Comparison of ENCODE assay signal across 8 cellular contexts in genomic region chr9:26892251-26893029, GRCh38. TPM values are rescaled to one million over a fixed set of nuclear protein-coding genes. Genes with fewer than 3 reads are reported as not detected.
DNase-seq lines count a peak whose midpoint lies in the region; ATAC-seq and TF ChIP-seq lines count a peak whose summit lies in the region.

CAAP1 (minus strand) TSS chr9:26892802; CDS start chr9:26892715, 87 bp downstream.

- H3K4me2 ChIP-seq in DND-41 (ENCODE audit: insufficient read depth, low read length) = peak within 1 kb of the TSS; percentile 66
- peak within 1 kb of the TSS; percentile 81 for H3K4me2 ChIP-seq in KMS-11
- peak within 1 kb of the TSS; percentile 93 for H3K4me2 ChIP-seq in fibroblast of lung (ENCODE audit: extremely low read depth, insufficient read depth, low read length)

- peak; percentile 91 for ATAC-seq in DND-41 (ENCODE audit: insufficient read depth, low read depth)
- peak; percentile 90 for ATAC-seq in GM21737 (IDR thresholded peaks at IDR 0.05; ENCODE audit: unreplicated experiment)
- ATAC-seq in naive thymus-derived CD8-positive, alpha-beta T cell = peak; percentile 93 to 94

- H2AFZ ChIP-seq in DND-41 (ENCODE audit: low read depth, low read length) = peak within 1 kb of the TSS; percentile 98
- peak within 1 kb of the TSS; percentile 76 for H2AFZ ChIP-seq in KMS-11 (ENCODE audit: low read depth)
- peak within 1 kb of the TSS; percentile 96 for H2AFZ ChIP-seq in fibroblast of lung (ENCODE audit: low read length)

- peaks cover 7% of the 10 kb centered on the region; the same call in 1 of the 2 replicates for H3K36me3 ChIP-seq in DND-41 (ENCODE audit: insufficient read depth, low read length)
- no peaks in the 10 kb centered on the region for H3K36me3 ChIP-seq in KMS-11 (ENCODE audit: insufficient read depth)
- H3K36me3 ChIP-seq in fibroblast of lung (ENCODE audit: control insufficient read depth, insufficient read depth, low read length) = no peaks in the 10 kb centered on the region

- peak within 1 kb of the TSS; percentile 99 to 100 (median 100) for H3K4me3 Mint-ChIP-seq in naive thymus-derived CD8-positive, alpha-beta T cell

- no peaks in the 10 kb centered on the region for H3K9me3 ChIP-seq in DND-41 (ENCODE audit: insufficient read depth, low read length, severe bottlenecking)
- H3K9me3 ChIP-seq in fibroblast of lung (ENCODE audit: control insufficient read depth, insufficient read depth, low read depth, low read length) = no peaks in the 10 kb centered on the region

- H3K27ac Mint-ChIP-seq in naive thymus-derived CD8-positive, alpha-beta T cell = peak within 1 kb of the TSS; percentile 99 to 100 (median 100)

- POLR2A ChIA-PET in naive thymus-derived CD8-positive, alpha-beta T cell (lab: Charles Lee) = interaction anchor here (1.6 to 2.5 kb wide), 3 partner anchors 53 to 63 kb away, joined by 4 to 18 read pairs (median 13); partner anchors contain the start of genes IFT74 and PLAA

- H3K4me1 ChIP-seq in DND-41 (ENCODE audit: insufficient read depth, low read length) (peaks cover 34% of the 10 kb centered on the region), KMS-11 (ENCODE audit: low read depth, poor library complexity, severe bottlenecking) (peaks cover 28% of the 10 kb centered on the region), fibroblast of lung (ENCODE audit: control insufficient read depth, extremely low read depth, insufficient read depth, low read length) (no peaks in the 10 kb centered on the region)

- TF ChIP-seq CTCF in DND-41 (IDR thresholded peaks at IDR 0.05; ENCODE audit: borderline replicate concordance, extremely low read depth, low read length, poor library complexity, severe bottlenecking) = peak; percentile 60
- TF ChIP-seq CTCF in KMS-11 (conservative IDR thresholded peaks at IDR 0.05; ENCODE audit: low read depth, low read length) = peak; percentile 32
- TF ChIP-seq CTCF in fibroblast of lung (conservative IDR thresholded peaks at IDR 0.05 in 1 of 2, IDR thresholded peaks at IDR 0.05 in 1 of 2; ENCODE audit: low read depth in 1 of 2, low read length in 2 of 2) = peak; percentile 28 to 40

- no peaks in the 10 kb centered on the region for H3K27me3 ChIP-seq in DND-41 (ENCODE audit: insufficient read depth, low read length, poor library complexity)
- H3K27me3 ChIP-seq in KMS-11 (ENCODE audit: insufficient read depth, low read depth) = no peaks in the 10 kb centered on the region
- H3K27me3 ChIP-seq in fibroblast of lung (ENCODE audit: control insufficient read depth, insufficient read depth, low read length) = no peaks in the 10 kb centered on the region

- H3K9ac ChIP-seq in DND-41 (ENCODE audit: low read depth, low read length) = peak within 1 kb of the TSS; percentile 98
- H3K9ac ChIP-seq in KMS-11 = peak within 1 kb of the TSS; percentile 93
- peak within 1 kb of the TSS; percentile 95 for H3K9ac ChIP-seq in fibroblast of lung (ENCODE audit: insufficient read depth, low read length)

- no peaks in the 10 kb centered on the region for H3K27me3 Mint-ChIP-seq in naive thymus-derived CD8-positive, alpha-beta T cell

- H3K79me2 ChIP-seq in DND-41 (ENCODE audit: insufficient read depth, low read length) (peaks cover 48% of the 10 kb centered on the region), KMS-11 (ENCODE audit: insufficient read depth, low read depth) (peaks cover 46% of the 10 kb centered on the region), fibroblast of lung (ENCODE audit: control insufficient read depth, insufficient read depth, low read length) (peaks cover 35% of the 10 kb centered on the region)

- H4K20me1 ChIP-seq in DND-41 (ENCODE audit: insufficient read depth, low read length) (peaks cover 9% of the 10 kb centered on the region; the same call in 1 of the 2 replicates), KMS-11 (ENCODE audit: insufficient read depth) (no peaks in the 10 kb centered on the region; the same call in 1 of the 2 replicates), fibroblast of lung (ENCODE audit: control insufficient read depth, extremely low read depth, insufficient read depth, low read length) (no peaks in the 10 kb centered on the region)

- H3K4me3 ChIP-seq in DND-41 (ENCODE audit: low read depth in 1 of 2, low read length in 2 of 2) (peak within 1 kb of the TSS; percentile 67 to 96), KMS-11 (IDR thresholded peaks at IDR 0.05; ENCODE audit: insufficient read depth, low read depth, low read length) (no peak within 1 kb of the TSS), fibroblast of lung (replicated peaks in 1 of 4; ENCODE audit: control extremely low read depth in 1 of 4, insufficient read depth in 1 of 4, low read depth in 3 of 4, low read length in 4 of 4) (peak within 1 kb of the TSS; percentile 94 to 98 (median 96))

- peaks cover 0 to 12% (median 5%) of the 10 kb centered on the region in 9 donors for H3K9me3 Mint-ChIP-seq in naive thymus-derived CD8-positive, alpha-beta T cell

- H3K4me1 Mint-ChIP-seq in naive thymus-derived CD8-positive, alpha-beta T cell = peaks cover 18 to 51% (median 42%) of the 10 kb centered on the region in 4 donors

- peaks cover 7 to 15% (median 10%) of the 10 kb centered on the region in 3 donors for H3K36me3 Mint-ChIP-seq in naive thymus-derived CD8-positive, alpha-beta T cell

- peak; percentile 91 for DNase-seq in DND-41
- peak; percentile 95 for DNase-seq in RKO (ENCODE audit: low spot score)
- peak; percentile 81 to 89 for DNase-seq in activated T-helper 1 cell treated with anti-CD3 and anti-CD28 coated beads, Interleukin-2, amount 50 U/mL, for 16 hours (ENCODE audit: low read depth in 1 of 2, low spot score in 1 of 2)
- peak; percentile 92 for DNase-seq in fibroblast of lung (ENCODE audit: low read depth in 2 of 2)
- DNase-seq in naive thymus-derived CD8-positive, alpha-beta T cell = peak; percentile 83 to 96 (median 90)
- peak; percentile 76 to 88 (median 84) for DNase-seq in stimulated activated naive CD4-positive, alpha-beta T cell (lab: John Stamatoyannopoulos, UW)

- H3K27ac ChIP-seq in DND-41 (ENCODE audit: low read length) (peak within 1 kb of the TSS; percentile 99), KMS-11 (peak within 1 kb of the TSS; percentile 98), fibroblast of lung (ENCODE audit: insufficient read depth, low read length) (peak within 1 kb of the TSS; percentile 98)

RNA-seq across cellular contexts. Expression of gene CAAP1, which starts in this region (rescaled TPM):
- 14.4 and 15.9 TPM in 2 replicates for total RNA-seq in fibroblast of lung
- 13.9 and 14.1 TPM in 2 replicates for polyA plus RNA-seq in fibroblast of lung
- polyA plus RNA-seq in fibroblast of lung (2012) = 10.8 and 11.0 TPM in 2 replicates
- polyA minus RNA-seq in fibroblast of lung (ENCODE audit: low replicate concordance) = 1.3 and 1.4 TPM in 2 replicates
- total RNA-seq in naive thymus-derived CD8-positive, alpha-beta T cell = 10 to 100 TPM; 22.0 to 24.5 TPM
- 10 to 100 TPM; 14.6 to 17.8 (median 16.2) TPM for polyA plus RNA-seq in naive thymus-derived CD8-positive, alpha-beta T cell
